In the genomic region with DNA sequence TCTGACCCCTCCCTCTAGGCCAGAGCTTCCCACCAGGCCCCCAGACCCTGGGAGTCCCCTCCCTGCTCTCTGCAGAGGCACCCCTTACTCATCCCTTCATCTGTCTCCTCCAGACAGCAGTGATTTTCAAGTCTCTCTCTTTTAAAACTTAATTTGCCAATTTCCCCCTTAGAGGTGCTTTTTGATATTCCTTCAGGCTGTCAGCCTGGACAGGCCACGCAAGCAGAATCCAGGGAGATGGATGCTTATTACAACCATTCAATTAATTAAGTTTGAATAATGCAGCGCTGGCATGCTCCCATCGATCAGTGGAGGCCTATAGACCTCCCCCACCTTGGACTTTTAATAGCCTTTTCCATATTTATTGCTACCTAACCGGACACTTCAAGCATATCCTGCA, we compare ENCODE assay signal across 15 cellular contexts.
"Had no signal": no experiment of that assay in that cellular context is flagged by ENCODE, and none has a peak within 500 bp of the region (broad histone marks: within the 10 kb centered on the region; RNA-seq: fewer than 3 reads in every experiment).

No MANE protein-coding gene starts in this region.

- H3K4me1 ChIP-seq: prostate gland had no signal

- H3K4me3 ChIP-seq: gastroesophageal sphincter, lower lobe of right lung, prostate gland had no signal

- H3K9me3 ChIP-seq: gastroesophageal sphincter, lower lobe of right lung, prostate gland had no signal

- H3K9me3 Mint-ChIP-seq: activated naive CD8-positive, alpha-beta T cell treated with anti-CD3 and anti-CD28 coated beads for 36 hours had no signal

- DNase-seq: activated effector memory CD4-positive, alpha-beta T cell treated with Interleukin-2 at 50 U/mL for 16 hours; activated naive CD8-positive, alpha-beta T cell treated with anti-CD3 and anti-CD28 coated beads for 36 hours; activated T-cell treated with anti-CD3 and anti-CD28 coated beads, Interleukin-2, amount 50 U/mL, for 1 hour; effector memory CD4-positive, alpha-beta T cell; lower lobe of right lung; naive thymus-derived CD4-positive, alpha-beta T cell; stimulated activated CD4-positive, alpha-beta T cell treated with anti-CD3 and anti-CD28 coated beads, Interleukin-12 subunit alpha, Interleukin-12 subunit beta, amount 100 ng/mL, for 4 hours; stimulated activated naive CD4-positive, alpha-beta T cell had no signal

- H3K27ac Mint-ChIP-seq: activated naive CD8-positive, alpha-beta T cell treated with anti-CD3 and anti-CD28 coated beads for 36 hours; naive thymus-derived CD4-positive, alpha-beta T cell had no signal

- H3K4me3 Mint-ChIP-seq: activated naive CD8-positive, alpha-beta T cell treated with anti-CD3 and anti-CD28 coated beads for 36 hours; naive thymus-derived CD4-positive, alpha-beta T cell had no signal

- H3K27ac ChIP-seq: gastroesophageal sphincter, prostate gland had no signal

- H3K36me3 ChIP-seq: gastroesophageal sphincter, lower lobe of right lung, prostate gland had no signal

- ATAC-seq: activated CD4-positive, CD25-positive, alpha-beta regulatory T cell treated with anti-CD3 and anti-CD28 coated beads, Interleukin-2, amount 50 U/mL, for 24 hours; gastroesophageal sphincter; lower lobe of right lung; naive thymus-derived CD4-positive, alpha-beta T cell; sciatic nerve had no signal

- FAIRE-seq: bronchial epithelial cell, colon, urothelium cell line had no signal

- H3K36me3 Mint-ChIP-seq: activated naive CD8-positive, alpha-beta T cell treated with anti-CD3 and anti-CD28 coated beads for 36 hours; naive thymus-derived CD4-positive, alpha-beta T cell had no signal
